28 cellular contexts compared by ENCODE assay signal in the genomic region with DNA sequence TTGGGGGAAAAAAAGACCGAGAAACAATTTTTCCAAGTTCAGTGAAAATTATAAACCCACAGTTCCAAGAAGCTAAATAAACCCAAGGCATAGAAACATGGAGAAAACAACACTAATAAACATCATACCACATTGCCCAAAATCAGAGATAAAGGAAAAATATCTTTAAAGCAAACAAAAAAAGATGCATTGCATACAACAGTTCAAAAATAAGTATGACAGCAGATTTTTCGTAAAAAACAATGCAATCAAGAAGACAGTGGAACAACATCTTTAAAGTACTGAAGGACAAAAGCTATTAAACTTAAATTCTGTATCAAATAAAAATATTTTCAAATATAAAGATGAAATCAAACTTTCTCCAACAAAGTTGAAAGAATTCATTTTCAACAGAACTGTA.
"Had no signal": no experiment of that assay in that cellular context is flagged by ENCODE, and none has a peak within 500 bp of the region (broad histone marks: within the 10 kb centered on the region; RNA-seq: fewer than 3 reads in every experiment).

No MANE protein-coding gene starts in this region.

- H3K4me3 ChIP-seq: esophagus muscularis mucosa, heart right ventricle, ovary, prostate gland, sigmoid colon, upper lobe of left lung, vagina had no signal

- H3K9me3 ChIP-seq: ovary, prostate gland had no signal

- H3K4me1 ChIP-seq: esophagus muscularis mucosa, heart right ventricle, prostate gland, sigmoid colon, upper lobe of left lung, vagina had no signal

- DNase-seq: activated CD4-positive, alpha-beta memory T cell treated with anti-CD3 and anti-CD28 coated beads for 36 hours; activated CD4-positive, alpha-beta T cell treated with anti-CD3 and anti-CD28 coated beads, Interleukin-2, amount 10 ng/mL, durations not matched to agents 24 days and 14 days; activated CD4-positive, CD25-positive, alpha-beta regulatory T cell treated with anti-CD3 and anti-CD28 coated beads, Interleukin-2, amount 50 U/mL, for 72 hours; activated CD8-positive, alpha-beta memory T cell treated with anti-CD3 and anti-CD28 coated beads, Interleukin-2, amount 50 U/mL, for 48 hours; activated gamma-delta T cell; activated naive CD4-positive, alpha-beta T cell treated with anti-CD3 and anti-CD28 coated beads, Interleukin-2, amount 10 ng/mL, durations not matched to agents 7 days and 5 days; activated naive CD8-positive, alpha-beta T cell treated with anti-CD3 and anti-CD28 coated beads, Interleukin-2, amount 10 ng/mL, durations not matched to agents 7 days and 5 days; activated T-cell treated with anti-CD3 and anti-CD28 coated beads, Interleukin-2, amount 50 U/mL, for 24 hours; amygdala; caudate nucleus; endodermal cell; foreskin melanocyte; heart right ventricle; midbrain; naive thymus-derived CD4-positive, alpha-beta T cell; ovary; retina; sigmoid colon; small intestine; stimulated activated CD4-positive, alpha-beta T cell treated with anti-CD3 and anti-CD28 coated beads, Interleukin-4, amount 100 ng/mL, for 24 hours; substantia nigra; T1000; upper lobe of left lung; WERI-Rb-1 had no signal

- H3K27ac ChIP-seq: esophagus muscularis mucosa, heart right ventricle, ovary, prostate gland, sigmoid colon, upper lobe of left lung, vagina, WERI-Rb-1 had no signal

- H3K36me3 ChIP-seq: esophagus muscularis mucosa, heart right ventricle, ovary, prostate gland, sigmoid colon, upper lobe of left lung, vagina, WERI-Rb-1 had no signal

- FAIRE-seq: small intestine had no signal

- ATAC-seq: heart right ventricle; naive thymus-derived CD4-positive, alpha-beta T cell; stimulated activated effector memory CD8-positive, alpha-beta T cell treated with anti-CD3 and anti-CD28 coated beads, Interleukin-12 subunit alpha, Interleukin-12 subunit beta, amount 100 ng/mL, for 72 hours had no signal

- H3K27me3 ChIP-seq: esophagus muscularis mucosa, heart right ventricle, ovary, sigmoid colon, upper lobe of left lung, vagina had no signal
